9 cellular contexts compared by ENCODE assay signal in the genomic region with DNA sequence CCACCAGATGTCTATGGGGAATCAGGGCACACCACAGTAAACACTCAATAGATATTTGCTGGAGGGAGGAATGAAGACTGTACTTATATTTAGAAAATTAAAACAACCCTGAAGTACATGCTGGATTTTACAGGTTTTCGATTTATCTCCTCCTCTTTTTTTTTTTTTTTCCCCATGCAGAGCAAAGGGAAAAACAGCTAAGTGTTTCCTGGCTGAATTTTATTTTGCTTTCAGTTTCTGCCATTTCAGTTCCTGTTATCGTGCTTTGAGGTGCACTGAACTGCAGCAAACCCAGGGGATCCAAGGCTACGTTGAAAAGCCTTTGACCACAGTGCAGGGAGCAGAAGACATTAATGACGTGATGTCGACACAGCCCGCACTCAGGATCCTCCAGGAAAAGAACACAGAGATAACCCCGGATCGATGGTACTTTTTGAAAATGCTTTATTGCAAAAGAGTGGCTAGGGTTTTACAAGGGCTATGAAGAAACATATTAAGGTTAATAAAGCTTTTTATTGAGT. TPM values are rescaled to one million over a fixed set of nuclear protein-coding genes. Genes with fewer than 3 reads are reported as not detected.
DNase-seq lines count a peak whose midpoint lies in the region; ATAC-seq and TF ChIP-seq lines count a peak whose summit lies in the region.
"Had no signal": no experiment of that assay in that cellular context is flagged by ENCODE, and none has a peak within 500 bp of the region (broad histone marks: within the 10 kb centered on the region; RNA-seq: fewer than 3 reads in every experiment).

No MANE protein-coding gene starts in this region.

- no peaks in the 10 kb centered on the region for H3K9me3 Mint-ChIP-seq in central memory CD8-positive, alpha-beta T cell

- 0 out of 2 replicates have a peak, but pooled peaks have one; percentile 15 for TF ChIP-seq POLR2A in Raji (IDR thresholded peaks at IDR 0.05; ENCODE audit: insufficient read depth, low read depth, low read length)

- intact Hi-C loops in tibial artery (cut with DNase I; ENCODE audit: low total_unique reads): no loop called here

- no peaks in the 10 kb centered on the region for H3K36me3 ChIP-seq in tibial artery

- peak overlapping the region; percentile 55 to 57 for H3K27ac ChIP-seq in tibial artery

- H3K36me3 Mint-ChIP-seq in central memory CD8-positive, alpha-beta T cell (ENCODE audit: insufficient read depth): no peaks in the 10 kb centered on the region

- peak; percentile 94 for ATAC-seq in GM19025 (IDR thresholded peaks at IDR 0.05; ENCODE audit: low read depth, unreplicated experiment)
- ATAC-seq in HG03103 (IDR thresholded peaks at IDR 0.05; ENCODE audit: low read depth, unreplicated experiment): peak; percentile 93
- ATAC-seq in central memory CD8-positive, alpha-beta T cell (replicated peaks; ENCODE audit: extremely low read depth, poor library complexity, severe bottlenecking): peak; percentile 28
- ATAC-seq: HCT116 had no signal

- DNase-seq in Ammon's horn (ENCODE audit: low spot score) (peak; percentile 43), tibial artery (no peak), dedifferentiated amniotic fluid mesenchymal stem cell (ENCODE audit: extremely low spot score) (no peak)
- no peak for DNase-seq in central memory CD8-positive, alpha-beta T cell (ENCODE audit: low spot score in 2 of 2)

- H3K27me3 Mint-ChIP-seq in central memory CD8-positive, alpha-beta T cell: no peaks in the 10 kb centered on the region

- H3K9me3 ChIP-seq in mononuclear cell (ENCODE audit: low read depth, low read length) (no peaks in the 10 kb centered on the region), tibial artery (no peaks in the 10 kb centered on the region)

- H3K27ac Mint-ChIP-seq in central memory CD8-positive, alpha-beta T cell (ENCODE audit: low read depth): peak overlapping the region; percentile 78

- H3K4me1 Mint-ChIP-seq in central memory CD8-positive, alpha-beta T cell: peaks cover 6% of the 10 kb centered on the region

- H3K27me3 ChIP-seq in mononuclear cell (ENCODE audit: insufficient read depth, low read length) (no peaks in the 10 kb centered on the region), tibial artery (no peaks in the 10 kb centered on the region)

- H3K4me3 Mint-ChIP-seq in central memory CD8-positive, alpha-beta T cell: peak overlapping the region; percentile 81

- peak overlapping the region; percentile 48 for H3K4me3 ChIP-seq in mononuclear cell (ENCODE audit: low read length)
- H3K4me3 ChIP-seq in tibial artery: peak overlapping the region; percentile 44 to 47

- no peak for TF ChIP-seq CTCF in tibial artery (IDR thresholded peaks at IDR 0.05)

- H3K4me1 ChIP-seq in mononuclear cell (ENCODE audit: insufficient read depth, low read length) (peaks cover 29% of the 10 kb centered on the region), tibial artery (peaks cover 0 to 12% (median 3%) of the 10 kb centered on the region in 4 donors)

RNA-seq across cellular contexts. Expression of gene CNN3, which starts 35.9 kb away (rescaled TPM):
- total RNA-seq in mononuclear cell: 4.6 TPM

Comparison
In these comparisons a context has a peak if more than half of its experiments do, and no peak if none do; other contexts are left out.
1. ATAC-seq: peak in every context shown above with its lines; median percentile 94 in GM19025; 93 in HG03103; 28 in central memory CD8-positive, alpha-beta T cell.